16 cellular contexts compared by ENCODE assay signal in the genomic region with DNA sequence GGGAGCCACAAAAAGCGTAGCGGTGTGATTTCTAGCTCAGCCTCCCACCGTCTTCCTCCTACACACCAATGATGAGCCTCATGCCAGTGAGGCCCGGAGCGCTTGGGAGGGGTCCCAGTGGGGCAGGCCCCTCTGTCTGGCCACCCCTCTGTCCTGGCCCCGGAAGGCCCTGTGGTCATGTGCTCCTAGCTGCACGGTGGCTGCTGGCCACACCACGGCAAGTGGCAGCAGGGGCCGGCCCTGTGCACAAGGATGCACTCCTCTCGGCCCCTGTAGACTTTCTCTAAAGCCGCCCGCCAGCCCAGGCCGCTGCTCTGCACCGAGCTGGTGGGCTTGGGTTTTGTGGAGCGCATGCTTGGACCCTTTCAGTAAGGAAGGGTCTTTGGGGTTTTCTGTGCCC.
"Had no signal": no experiment of that assay in that cellular context is flagged by ENCODE, and none has a peak within 500 bp of the region (broad histone marks: within the 10 kb centered on the region; RNA-seq: fewer than 3 reads in every experiment).

No MANE protein-coding gene starts in this region.

- H3K27me3 ChIP-seq: ascending aorta, neural progenitor cell had no signal

- H3K27ac ChIP-seq: ascending aorta, left lung, neural progenitor cell, tibial nerve, WERI-Rb-1 had no signal

- H3K4me3 ChIP-seq: ascending aorta, coronary artery, left lung, mucosa of descending colon, neural progenitor cell, tibial nerve had no signal

- H3K36me3 ChIP-seq: ascending aorta, neural progenitor cell had no signal

- H3K4me3 Mint-ChIP-seq: activated CD8-positive, alpha-beta memory T cell treated with anti-CD3 and anti-CD28 coated beads, Interleukin-2, amount 10 ng/mL, durations not matched to agents 7 days and 5 days; central memory CD8-positive, alpha-beta T cell; memory B cell; neural progenitor cell; stimulated activated naive CD8-positive, alpha-beta T cell treated with anti-CD3 and anti-CD28 coated beads, Interleukin-15, Interleukin-2, amounts not matched to agents 100 ng/mL and 50 ng/mL, for 24 hours had no signal

- H3K9ac ChIP-seq: neural progenitor cell had no signal

- H3K27me3 Mint-ChIP-seq: activated CD8-positive, alpha-beta memory T cell treated with anti-CD3 and anti-CD28 coated beads, Interleukin-2, amount 10 ng/mL, durations not matched to agents 7 days and 5 days; central memory CD8-positive, alpha-beta T cell; memory B cell; naive B cell; stimulated activated naive CD8-positive, alpha-beta T cell treated with anti-CD3 and anti-CD28 coated beads, Interleukin-15, Interleukin-2, amounts not matched to agents 100 ng/mL and 50 ng/mL, for 24 hours had no signal

- H3K27ac Mint-ChIP-seq: activated CD8-positive, alpha-beta memory T cell treated with anti-CD3 and anti-CD28 coated beads, Interleukin-2, amount 10 ng/mL, durations not matched to agents 7 days and 5 days; memory B cell; naive B cell; stimulated activated naive CD8-positive, alpha-beta T cell treated with anti-CD3 and anti-CD28 coated beads, Interleukin-15, Interleukin-2, amounts not matched to agents 100 ng/mL and 50 ng/mL, for 24 hours had no signal

- ATAC-seq: activated CD8-positive, alpha-beta memory T cell treated with anti-CD3 and anti-CD28 coated beads, Interleukin-2, amount 10 ng/mL, durations not matched to agents 7 days and 5 days had no signal

- H3K4me1 Mint-ChIP-seq: activated CD8-positive, alpha-beta memory T cell treated with anti-CD3 and anti-CD28 coated beads, Interleukin-2, amount 10 ng/mL, durations not matched to agents 7 days and 5 days; memory B cell had no signal

- H3K4me1 ChIP-seq: ascending aorta, left lung, tibial nerve had no signal

- DNase-seq: activated CD4-positive, alpha-beta T cell treated with anti-CD3 and anti-CD28 coated beads, Interleukin-2, amount 50 U/mL, for 48 hours; activated CD8-positive, alpha-beta memory T cell treated with anti-CD3 and anti-CD28 coated beads, Interleukin-2, amount 10 ng/mL, durations not matched to agents 7 days and 5 days; erythroblast; foreskin melanocyte; naive B cell; SW 1271 had no signal

- H3K9me3 Mint-ChIP-seq: central memory CD8-positive, alpha-beta T cell; memory B cell; naive B cell; neural progenitor cell; stimulated activated naive CD8-positive, alpha-beta T cell treated with anti-CD3 and anti-CD28 coated beads, Interleukin-15, Interleukin-2, amounts not matched to agents 100 ng/mL and 50 ng/mL, for 24 hours had no signal

- H3K9me3 ChIP-seq: ascending aorta, left lung, mucosa of descending colon, tibial nerve had no signal
